In genomic region chr16:21277927-21278706, GRCh38 we compare ENCODE assay signal across 8 cellular contexts. TPM values are rescaled to one million over a fixed set of nuclear protein-coding genes. Genes with fewer than 3 reads are reported as not detected.
DNase-seq lines count a peak whose midpoint lies in the region; TF ChIP-seq lines count a peak whose summit lies in the region.

TSS of gene CRYM (minus strand) at chr16:21278290. CDS start at chr16:21278251, 39 bp downstream.

- no peaks in the 10 kb centered on the region for H3K9me2 ChIP-seq in SU-DHL-6 (replicated peaks; ENCODE audit: insufficient read depth, low read length)

- TF ChIP-seq POLR2A in breast epithelium (IDR thresholded peaks at IDR 0.05): no peak

- H3K36me3 ChIP-seq in HUES48 (ENCODE audit: control insufficient read depth, insufficient read depth, low read length) (no peaks in the 10 kb centered on the region), SU-DHL-6 (ENCODE audit: low read length) (no peaks in the 10 kb centered on the region), breast epithelium (no peaks in the 10 kb centered on the region), kidney epithelial cell (ENCODE audit: control insufficient read depth, insufficient read depth, low read length) (no peaks in the 10 kb centered on the region)

- peak within 1 kb of the TSS; percentile 54 for H3K4me2 ChIP-seq in SU-DHL-6 (ENCODE audit: low read depth, low read length, poor library complexity, severe bottlenecking)

- peak; percentile 89 for TF ChIP-seq CTCF in SU-DHL-6 (IDR thresholded peaks at IDR 0.05; ENCODE audit: insufficient read depth, low read length, poor library complexity, severe bottlenecking)
- peak in 2 of 3 donors; percentile 47 to 71 for TF ChIP-seq CTCF in breast epithelium (IDR thresholded peaks at IDR 0.05)
- TF ChIP-seq CTCF in kidney epithelial cell (IDR thresholded peaks at IDR 0.05; ENCODE audit: insufficient read depth, low read length, poor library complexity, severe bottlenecking): peak; percentile 93

- H3K4me3 ChIP-seq in HUES48 (ENCODE audit: low read depth, low read length) (peak within 1 kb of the TSS; percentile 78), SU-DHL-6 (ENCODE audit: insufficient read depth, low read length, poor library complexity, severe bottlenecking) (peak within 1 kb of the TSS; percentile 42), breast epithelium (peak within 1 kb of the TSS; percentile 35 to 64 (median 54)), kidney epithelial cell (ENCODE audit: low read depth, low read length) (peak within 1 kb of the TSS; percentile 65)

- no peaks in the 10 kb centered on the region for H3F3A ChIP-seq in SU-DHL-6 (ENCODE audit: insufficient read depth)

- no peaks in the 10 kb centered on the region for H3K79me2 ChIP-seq in SU-DHL-6 (ENCODE audit: insufficient read depth, low read length)

- no peaks in the 10 kb centered on the region for H4K20me1 ChIP-seq in SU-DHL-6 (ENCODE audit: low read depth, low read length)

- peak within 1 kb of the TSS; percentile 78 for H2AFZ ChIP-seq in SU-DHL-6 (ENCODE audit: low read depth, low read length, severe bottlenecking)

- no peaks in the 10 kb centered on the region for H3K9me3 ChIP-seq in HUES48 (ENCODE audit: control insufficient read depth, insufficient read depth, low read length)
- no peaks in the 10 kb centered on the region for H3K9me3 ChIP-seq in SU-DHL-6 (ENCODE audit: insufficient read depth, low read length)
- H3K9me3 ChIP-seq in breast epithelium: no peaks in the 10 kb centered on the region

- H3K27me3 ChIP-seq in HUES48 (ENCODE audit: control insufficient read depth, insufficient read depth, low read length): peaks cover 33% of the 10 kb centered on the region
- no peaks in the 10 kb centered on the region for H3K27me3 ChIP-seq in SU-DHL-6 (ENCODE audit: low read length)
- peaks cover 0 to 14% of the 10 kb centered on the region in 2 donors for H3K27me3 ChIP-seq in breast epithelium
- H3K27me3 ChIP-seq in kidney epithelial cell (ENCODE audit: control insufficient read depth, insufficient read depth, low read length): peaks cover 11% of the 10 kb centered on the region

- peaks cover 22% of the 10 kb centered on the region for H3K4me1 ChIP-seq in HUES48 (ENCODE audit: control insufficient read depth, insufficient read depth, low read length)
- H3K4me1 ChIP-seq in breast epithelium: no peaks in the 10 kb centered on the region

- intact Hi-C loops in breast epithelium (cut with DNase I; ENCODE audit: low total_unique reads): no loop called here

- H3K27ac ChIP-seq in HUES48 (ENCODE audit: low read depth, low read length): no peak within 1 kb of the TSS
- H3K27ac ChIP-seq in SU-DHL-6 (ENCODE audit: low read depth, low read length): no peak within 1 kb of the TSS
- H3K27ac ChIP-seq in breast epithelium: no peak within 1 kb of the TSS

- DNase-seq in SKM-1 treated with dmso at 0.1 percent for 144 hours (lab: John Stamatoyannopoulos, UW; ENCODE audit: unreplicated experiment) (peak; percentile 26), SKM-1 (lab: John Stamatoyannopoulos, UW; ENCODE audit: unreplicated experiment) (no peak), breast epithelium (ENCODE audit: low spot score in 2 of 2) (peak in 1 of 2 donors; percentile 32), kidney epithelial cell (ENCODE audit: low read depth) (no peak), middle frontal gyrus (ENCODE audit: extremely low spot score, low spot score) (no peak)
- peak in 3 of 4 experiments; percentile 30 to 38 (median 37) for DNase-seq in stimulated activated CD4-positive, alpha-beta T cell treated with anti-CD3 and anti-CD28 coated beads, Interleukin-1b, Interleukin-23, amount 100 ng/mL, for 24 hours (ENCODE audit: low read depth in 4 of 4, low spot score in 1 of 4)

- no peak within 1 kb of the TSS for H3K9ac ChIP-seq in HUES48 (ENCODE audit: low read depth, low read length)
- peak within 1 kb of the TSS; percentile 39; the same call in 1 of the 2 replicates for H3K9ac ChIP-seq in SU-DHL-6 (ENCODE audit: low read length)

RNA-seq across cellular contexts. Expression of gene CRYM, which starts in this region (rescaled TPM):
- total RNA-seq in breast epithelium (1 to 10 TPM in 2 of 3 donors, under 1 TPM in 1; 0.98 to 5.0 (median 2.6) TPM), kidney epithelial cell (0.96 and 2.0 TPM in 2 replicates)

Comparison
In these comparisons a context has a peak if more than half of its experiments do, and no peak if none do; other contexts are left out.
1. DNase-seq: peak in SKM-1 treated with dmso at 0.1 percent for 144 hours (single experiment) and stimulated activated CD4-positive, alpha-beta T cell treated with anti-CD3 and anti-CD28 coated beads, Interleukin-1b, Interleukin-23, amount 100 ng/mL, for 24 hours (3 of 4); none in SKM-1 (single experiment), kidney epithelial cell (single experiment) and middle frontal gyrus (single experiment).
2. Peak in every context shown above with its lines, with median percentiles within 50 percentile points of each other: H3K4me3 ChIP-seq and CTCF ChIP-seq.